ENCODE assay signal across 7 cellular contexts in genomic region chr14:59870277-59871165, GRCh38. TPM values are rescaled to one million over a fixed set of nuclear protein-coding genes. Genes with fewer than 3 reads are reported as not detected.
A peak's percentile ranks its signal among the peaks of the same experiment; 100 is the strongest.
DNase-seq lines count a peak whose midpoint lies in the region; ATAC-seq and TF ChIP-seq lines count a peak whose summit lies in the region.

TSS of gene RTN1 (minus strand) at chr14:59870776. CDS start at chr14:59870630, 146 bp downstream.

- peak; percentile 66 for ATAC-seq in HG02610 (IDR thresholded peaks at IDR 0.05; ENCODE audit: unreplicated experiment)
- ATAC-seq in esophagus mucosa: peak; percentile 62

- TF ChIP-seq CTCF in GM10266 (IDR thresholded peaks at IDR 0.05; ENCODE audit: control insufficient read depth, insufficient read depth, low read depth, missing control alignments) (no peak), WERI-Rb-1 (IDR thresholded peaks at IDR 0.05; ENCODE audit: low read depth, low read length) (no peak)

- H3K27ac ChIP-seq in WERI-Rb-1 (peak within 1 kb of the TSS; percentile 46; the same call in 1 of the 2 replicates), thymus (ENCODE audit: low read depth) (no peak within 1 kb of the TSS)

- no peaks in the 10 kb centered on the region for H3K9me3 ChIP-seq in WERI-Rb-1 (ENCODE audit: severe bottlenecking)
- no peaks in the 10 kb centered on the region for H3K9me3 ChIP-seq in thymus (ENCODE audit: control insufficient read depth)

- peaks cover 2% of the 10 kb centered on the region for H3K4me1 ChIP-seq in thymus (ENCODE audit: control insufficient read depth, insufficient read depth, low read length)

- 1% methylated on average over 84 of the region's 84 CpGs for WGBS in thymus

- H3K27me3 ChIP-seq in WERI-Rb-1 (ENCODE audit: insufficient read depth, low read depth, severe bottlenecking): no peaks in the 10 kb centered on the region
- H3K27me3 ChIP-seq in thymus (ENCODE audit: control insufficient read depth, insufficient read depth): peaks cover 20% of the 10 kb centered on the region

- no peaks in the 10 kb centered on the region for H3K36me3 ChIP-seq in WERI-Rb-1
- H3K36me3 ChIP-seq in thymus (ENCODE audit: control insufficient read depth, insufficient read depth): no peaks in the 10 kb centered on the region

- peak within 1 kb of the TSS; percentile 57 for H3K4me3 ChIP-seq in WERI-Rb-1 (ENCODE audit: low read depth, low read length)
- peak within 1 kb of the TSS; percentile 45 for H3K4me3 ChIP-seq in thymus (ENCODE audit: low read length)

- DNase-seq in GM10266 (ENCODE audit: extremely low spot score) (peak; percentile 52), NCI-H2107 (lab: John Stamatoyannopoulos, UW) (peak; percentile 79), WERI-Rb-1 (peak; percentile 83), middle frontal gyrus (ENCODE audit: extremely low spot score, low spot score) (peak; percentile 45)

RNA-seq across cellular contexts. Expression of gene RTN1, which starts in this region (rescaled TPM):
- total RNA-seq in esophagus mucosa: 0.80 TPM
- polyA plus RNA-seq in thymus: 1.6 TPM

Comparison
In these comparisons a context has a peak if more than half of its experiments do, and no peak if none do; other contexts are left out.
1. Peak in ATAC-seq in esophagus mucosa; RNA of the gene not detected or under 1 TPM.